ENCODE assay signal across 8 cellular contexts in the genomic region with DNA sequence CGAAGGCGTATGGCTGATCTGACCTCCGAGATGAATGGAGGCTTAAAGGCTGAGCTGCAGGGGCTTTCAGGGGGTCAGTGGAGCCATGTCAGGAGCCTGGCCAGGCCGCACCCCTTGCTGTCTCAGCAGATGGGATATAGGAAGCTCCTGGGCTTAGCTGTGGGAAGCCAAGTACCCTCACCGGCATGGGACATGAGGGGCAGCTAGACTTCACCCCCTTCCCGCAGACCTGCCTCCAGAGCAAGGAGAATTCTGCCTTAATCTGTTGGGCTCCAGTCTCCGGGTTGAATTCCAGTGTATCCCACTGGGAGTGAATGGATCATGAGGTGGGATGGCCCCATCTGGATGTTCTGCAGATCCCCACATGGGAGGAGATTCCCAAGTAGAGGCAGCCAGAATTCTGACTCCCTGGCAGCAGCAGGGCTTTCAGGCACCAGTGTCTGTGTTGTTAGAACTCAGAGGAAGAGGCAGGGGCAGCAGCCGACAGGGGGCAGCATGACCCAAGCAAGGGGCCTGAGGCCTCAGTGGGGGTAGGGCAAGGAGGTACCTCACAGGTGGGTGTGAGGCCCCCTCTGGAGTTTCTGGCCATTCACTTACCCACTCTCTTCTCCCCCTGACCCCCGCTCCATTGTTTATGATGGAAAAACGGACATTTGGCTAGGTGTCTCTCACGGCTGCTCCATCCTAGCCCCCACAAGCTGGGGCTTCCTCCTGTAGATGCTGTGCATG. TPM values are rescaled to one million over a fixed set of nuclear protein-coding genes. Genes with fewer than 3 reads are reported as not detected.
DNase-seq lines count a peak whose midpoint lies in the region; ATAC-seq, FAIRE-seq and TF ChIP-seq lines count a peak whose summit lies in the region.

No MANE protein-coding gene starts in this region.

- no peak overlapping the region for H4K91ac ChIP-seq in H1 (replicated peaks; ENCODE audit: insufficient read length, low read length)

- no peak overlapping the region for H2BK15ac ChIP-seq in H1 (ENCODE audit: low read length)

- no peak overlapping the region for H3K23ac ChIP-seq in H1 (ENCODE audit: insufficient read length)

- H3K9me3 ChIP-seq in H1 (ENCODE audit: insufficient read depth in 2 of 2, low read depth in 1 of 2, low read length in 1 of 2) (no peaks in the 10 kb centered on the region), tibial nerve (no peaks in the 10 kb centered on the region)

- TF ChIP-seq CTCF in GM10248 (IDR thresholded peaks at IDR 0.05; ENCODE audit: control extremely low read depth, extremely low read depth, low read depth, missing control alignments) (peak; percentile 82), NB4 (IDR thresholded peaks at IDR 0.05; ENCODE audit: low read depth, low read length) (peak; percentile 87), H1 (IDR thresholded peaks at IDR 0.05; ENCODE audit: control extremely low read depth in 1 of 3, insufficient read depth in 1 of 3, low read depth in 1 of 3, low read length in 3 of 3) (peak; percentile 89 to 94 (median 94)), omental fat pad (IDR thresholded peaks at IDR 0.05) (peak in 1 of 3 donors; percentile 50), tibial nerve (IDR thresholded peaks at IDR 0.05) (peak in 4 of 5 experiments; percentile 38 to 64 (median 56))
- TF ChIP-seq CTCF in activated CD8-positive, alpha-beta T cell treated with anti-CD3 and anti-CD28 coated beads for 36 hours (IDR thresholded peaks at IDR 0.05) = peak; percentile 67

- TF ChIP-seq EP300 in H1 (IDR thresholded peaks at IDR 0.05; ENCODE audit: borderline replicate concordance in 1 of 2, low read depth in 2 of 2, low read length in 2 of 2) = no peak
- TF ChIP-seq EP300 in tibial nerve (IDR thresholded peaks at IDR 0.05) = no peak

- H3K27me3 ChIP-seq in H1 (replicated peaks in 1 of 4; ENCODE audit: control insufficient read depth in 3 of 4, extremely low read depth in 1 of 4, insufficient read depth in 3 of 4, low read length in 3 of 4) (no peaks in the 10 kb centered on the region; a peak in 1 of 7 replicates), tibial nerve (no peaks in the 10 kb centered on the region)

- H3K27ac ChIP-seq in H1 (ENCODE audit: low read depth, low read length) (no peak overlapping the region), tibial nerve (no peak overlapping the region)

- H3K4me1 Mint-ChIP-seq in activated CD8-positive, alpha-beta T cell treated with anti-CD3 and anti-CD28 coated beads for 36 hours (ENCODE audit: low read depth) = peaks cover 3% of the 10 kb centered on the region

- no peak overlapping the region for H2BK12ac ChIP-seq in H1 (ENCODE audit: low read depth, low read length)

- H3K9me3 Mint-ChIP-seq in activated CD8-positive, alpha-beta T cell treated with anti-CD3 and anti-CD28 coated beads for 36 hours = no peaks in the 10 kb centered on the region

- H2AFZ ChIP-seq in H1 (ENCODE audit: low read length) = no peak overlapping the region

- POLR2A ChIA-PET in GM10248 (lab: Yijun Ruan, JAX) = interaction anchor here (1.2 to 2.0 kb wide), 2 partner anchors 148 to 161 kb away, joined by 3 to 6 read pairs; partner anchors contain the start of gene MAT2A
- POLR2A ChIA-PET in activated CD8-positive, alpha-beta T cell treated with anti-CD3 and anti-CD28 coated beads for 36 hours (lab: Charles Lee) = interaction anchor here (0.9 to 1.9 kb wide), 4 partner anchors 147 to 161 kb away, joined by 3 to 6 read pairs (median 4); partner anchors contain the start of gene MAT2A
- POLR2A ChIA-PET in H1 (lab: Charles Lee; ENCODE audit: partially characterized antibody) = interaction anchor here (0.6 to 25.0 kb wide), 6 partner anchors 9 to 154 kb away, joined by 3 to 396 read pairs (median 4); partner anchors contain the start of gene MAT2A

- no peak overlapping the region for H3K4me3 Mint-ChIP-seq in activated CD8-positive, alpha-beta T cell treated with anti-CD3 and anti-CD28 coated beads for 36 hours

- no peak overlapping the region for H4K8ac ChIP-seq in H1 (ENCODE audit: extremely low read depth, insufficient read depth, low read length)

- no peak overlapping the region for H3K18ac ChIP-seq in H1 (ENCODE audit: extremely low read depth, low read length)

- no peak overlapping the region for H4K5ac ChIP-seq in H1 (ENCODE audit: insufficient read length, low read depth, low read length)

- no peak overlapping the region for H3K14ac ChIP-seq in H1 (ENCODE audit: insufficient read length)

- no peaks in the 10 kb centered on the region for H4K20me1 ChIP-seq in H1 (replicated peaks in 1 of 2; ENCODE audit: control insufficient read depth in 1 of 2, insufficient read depth in 2 of 2, low read length in 2 of 2)

- no peak overlapping the region for H3K4me2 ChIP-seq in H1 (ENCODE audit: insufficient read depth in 1 of 2, low read depth in 2 of 2, low read length in 2 of 2)

- peaks cover 0 to 6% (median 3%) of the 10 kb centered on the region in 4 experiments; a peak in 4 of 7 replicates for H3K4me1 ChIP-seq in H1 (replicated peaks in 1 of 4; ENCODE audit: control insufficient read depth in 3 of 4, insufficient read depth in 4 of 4, low read length in 3 of 4)
- H3K4me1 ChIP-seq in tibial nerve = peaks cover 0 to 10% (median 2%) of the 10 kb centered on the region in 4 donors

- intact Hi-C loops in activated CD8-positive, alpha-beta T cell treated with anti-CD3 and anti-CD28 coated beads for 36 hours (cut with micrococcal nuclease) = loop anchor here (1.0 kb wide), 1 partner anchor 161 kb away; no protein-coding TSS in a partner anchor

- DNase-seq in GM10248 (ENCODE audit: extremely low spot score) (peak; percentile 72), NB4 (ENCODE audit: low read depth) (peak; percentile 73), H1 (ENCODE audit: low read depth in 1 of 2, low spot score in 2 of 2) (peak; percentile 36 to 97), omental fat pad (ENCODE audit: low spot score) (peak; percentile 58), tibial nerve (ENCODE audit: low spot score in 2 of 2) (peak in 1 of 2 donors; percentile 60), DMS79 treated with DMSO at 0.1 percent for 48 hours (lab: John Stamatoyannopoulos, UW) (no peak)
- peak; percentile 85 for DNase-seq in activated CD8-positive, alpha-beta T cell treated with anti-CD3 and anti-CD28 coated beads for 36 hours

- no peaks in the 10 kb centered on the region for H3K23me2 ChIP-seq in H1 (ENCODE audit: low read depth, low read length)

- no peak overlapping the region for H2BK120ac ChIP-seq in H1 (replicated peaks; ENCODE audit: low read depth, low read length)

- H3K4ac ChIP-seq in H1 (replicated peaks; ENCODE audit: insufficient read length, low read depth, low read length) = no peak overlapping the region

- H3K4me3 ChIP-seq in NB4 (ENCODE audit: low read depth, low read length) (no peak overlapping the region), H1 (ENCODE audit: extremely low read depth in 1 of 4, insufficient read depth in 2 of 4, low read depth in 3 of 4, low read length in 4 of 4) (no peak overlapping the region), tibial nerve (no peak overlapping the region)

- H3K9ac ChIP-seq in H1 (replicated peaks in 1 of 4; ENCODE audit: extremely low read depth in 1 of 4, low read depth in 3 of 4, low read length in 3 of 4) = no peak overlapping the region

- H3K27ac Mint-ChIP-seq in activated CD8-positive, alpha-beta T cell treated with anti-CD3 and anti-CD28 coated beads for 36 hours = no peak overlapping the region

- no peaks in the 10 kb centered on the region for H3K36me3 ChIP-seq in H1 (ENCODE audit: control insufficient read depth in 2 of 4, insufficient read depth in 4 of 4, low read length in 3 of 4)
- H3K36me3 ChIP-seq in tibial nerve = peaks cover 0 to 61% (median 4%) of the 10 kb centered on the region in 3 donors

- CTCF ChIA-PET in GM10248 (lab: Yijun Ruan, JAX) (interaction anchor here (0.6 to 8.7 kb wide), 13 partner anchors 8 to 165 kb away, joined by 3 to 85 read pairs (median 4); partner anchors contain the start of genes MAT2A and SH2D6), H1 (lab: Charles Lee; ENCODE audit: partially characterized antibody) (interaction anchor here (0.5 to 8.6 kb wide), 36 partner anchors 8 to 184 kb away, joined by 3 to 102 read pairs (median 4); partner anchors contain the start of genes ELMOD3, GGCX, MAT2A and RETSAT)
- CTCF ChIA-PET in activated CD8-positive, alpha-beta T cell treated with anti-CD3 and anti-CD28 coated beads for 36 hours (lab: Charles Lee) = interaction anchor here (0.6 to 8.7 kb wide), 23 partner anchors 8 to 169 kb away, joined by 3 to 108 read pairs (median 3); partner anchors contain the start of genes ELMOD3, GGCX, RETSAT and SH2D6

- no peak overlapping the region for H2BK20ac ChIP-seq in H1 (ENCODE audit: low read length)

- H3K56ac ChIP-seq in H1 (replicated peaks; ENCODE audit: insufficient read length, low read depth, low read length) = no peak overlapping the region

- H3K79me1 ChIP-seq in H1 (ENCODE audit: low read depth, low read length) = no peaks in the 10 kb centered on the region

- ATAC-seq in activated CD8-positive, alpha-beta T cell treated with anti-CD3 and anti-CD28 coated beads for 36 hours = peak; percentile 88
- ATAC-seq in omental fat pad (ENCODE audit: low FRiP score) = peak; percentile 57
- no peak for ATAC-seq in GM21786 (IDR thresholded peaks at IDR 0.05; ENCODE audit: unreplicated experiment)

- H3K27me3 Mint-ChIP-seq in activated CD8-positive, alpha-beta T cell treated with anti-CD3 and anti-CD28 coated beads for 36 hours = no peaks in the 10 kb centered on the region

- TF ChIP-seq RAD21 in H1 (IDR thresholded peaks at IDR 0.05 in 1 of 2, conservative IDR thresholded peaks at IDR 0.05 in 1 of 2; ENCODE audit: low read depth in 2 of 2, low read length in 2 of 2) = peak; percentile 95 to 97

- H2AK5ac ChIP-seq in H1 (ENCODE audit: low read depth, low read length) = no peak overlapping the region

- TF ChIP-seq POLR2A in NB4 (IDR thresholded peaks at IDR 0.05; ENCODE audit: extremely low read depth, insufficient read length) = no peak
- no peak for TF ChIP-seq POLR2A in H1 (IDR thresholded peaks at IDR 0.05; ENCODE audit: control extremely low read depth in 1 of 2, low read depth in 2 of 2, low read length in 2 of 2)
- no peak for TF ChIP-seq POLR2A in tibial nerve (IDR thresholded peaks at IDR 0.05)

- no peaks in the 10 kb centered on the region for H3K79me2 ChIP-seq in H1 (ENCODE audit: control insufficient read depth in 1 of 2, insufficient read depth in 2 of 2, low read length in 2 of 2)

- no peak for FAIRE-seq in H1 (lab: Jason Lieb, UNC)

- no peaks in the 10 kb centered on the region for H3K36me3 Mint-ChIP-seq in activated CD8-positive, alpha-beta T cell treated with anti-CD3 and anti-CD28 coated beads for 36 hours (ENCODE audit: low read depth)

- 77% methylated on average over 11 of the region's 11 CpGs; no CpG with 5 or more reads in 1 of the 2 experiments for WGBS in H1 (ENCODE audit: extremely low coverage in 1 of 2, insufficient coverage in 1 of 2, insufficient read length in 1 of 2, insufficient replicate concordance in 2 of 2, low coverage in 1 of 2, low lambda C conversion rate in 2 of 2, missing lambda C conversion rate in 1 of 2), 2 experiments
- 78 to 80% methylated on average over 9 to 10 of the region's 11 CpGs for WGBS in tibial nerve, 2 donors

- no peak overlapping the region for H2BK5ac ChIP-seq in H1 (ENCODE audit: low read depth, low read length)

RNA-seq across cellular contexts. Expression of gene CAPG, which starts 19.1 kb away (rescaled TPM):
- total RNA-seq in activated CD8-positive, alpha-beta T cell treated with anti-CD3 and anti-CD28 coated beads for 36 hours = 10 to 100 TPM; 18.7 to 19.3 TPM
- total RNA-seq in H1 (2021; fragmentation: NEBNext Ultra II Directional; extraction: Animal tissue kit (Norgen Biotek cat#: 25700)) = 78.6 and 80.5 TPM in 2 replicates
- 89.0 and 114 TPM in 2 replicates for polyA plus RNA-seq in H1 (2011; rRNA removed)
- 123 TPM for polyA plus RNA-seq in H1 (2011; cell fraction: cytosol; rRNA removed)
- polyA plus RNA-seq in H1 (2011; cell fraction: nucleus; rRNA removed) = 114 TPM
- polyA plus RNA-seq in H1 (2012, experiment 1 of 2) = 83.9 to 123 TPM (median 109 TPM) in 4 replicates
- polyA plus RNA-seq in H1 (2012, experiment 2 of 2) = 62.0 TPM
- polyA plus RNA-seq in H1 (2013, experiment 1 of 2) = 119 TPM
- 114 TPM for polyA plus RNA-seq in H1 (2013, experiment 2 of 2)
- 37.3 and 60.0 TPM in 2 replicates for polyA minus RNA-seq in H1 (2011; rRNA and poly(A)+ RNA removed)
- 34.6 TPM for polyA minus RNA-seq in H1 (2011; cell fraction: cytosol; rRNA and poly(A)+ RNA removed)
- polyA minus RNA-seq in H1 (2011; cell fraction: nucleus; rRNA and poly(A)+ RNA removed) = 30.6 TPM
- total RNA-seq in omental fat pad (100 to 1,000 TPM in 2 of 4 donors, 10 to 100 TPM in 2; 32.3 to 190 (median 99.5) TPM), tibial nerve (10 to 100 TPM; 58.8 to 67.8 (median 67.7) TPM)

RNA-seq across cellular contexts. Expression of gene SH2D6, which starts 27.4 kb away (rescaled TPM):
- under 1 TPM; 0.77 to 0.96 TPM for total RNA-seq in activated CD8-positive, alpha-beta T cell treated with anti-CD3 and anti-CD28 coated beads for 36 hours
- total RNA-seq in H1 (2021; fragmentation: NEBNext Ultra II Directional; extraction: Animal tissue kit (Norgen Biotek cat#: 25700)) = 1.3 TPM in 1 of 2 replicates, not detected in the other
- polyA plus RNA-seq in H1 (2011; rRNA removed) = 0.17 and 0.42 TPM in 2 replicates
- polyA plus RNA-seq in H1 (2011; cell fraction: cytosol; rRNA removed) = 0.28 TPM
- 1.4 TPM for polyA plus RNA-seq in H1 (2011; cell fraction: nucleus; rRNA removed)
- polyA plus RNA-seq in H1 (2012, experiment 1 of 2) = 0.50 to 1.1 TPM (median 0.70 TPM) in 4 replicates
- not detected for polyA plus RNA-seq in H1 (2012, experiment 2 of 2)
- polyA plus RNA-seq in H1 (2013, experiment 1 of 2) = 0.16 TPM
- 0.28 TPM for polyA plus RNA-seq in H1 (2013, experiment 2 of 2)
- 0.47 TPM in 1 of 2 replicates, not detected in the other for polyA minus RNA-seq in H1 (2011; rRNA and poly(A)+ RNA removed)
- not detected for polyA minus RNA-seq in H1 (2011; cell fraction: cytosol; rRNA and poly(A)+ RNA removed)
- 0.90 TPM for polyA minus RNA-seq in H1 (2011; cell fraction: nucleus; rRNA and poly(A)+ RNA removed)
- total RNA-seq in omental fat pad = not detected
- total RNA-seq in tibial nerve = 1 to 10 TPM in 1 of 4 donors, not detected in 3; 1.1 TPM

RNA-seq across cellular contexts. Expression of gene ELMOD3, which starts 36.5 kb away (rescaled TPM):
- 10 to 100 TPM; 11.8 to 13.0 TPM for total RNA-seq in activated CD8-positive, alpha-beta T cell treated with anti-CD3 and anti-CD28 coated beads for 36 hours
- total RNA-seq in H1 (2021; fragmentation: NEBNext Ultra II Directional; extraction: Animal tissue kit (Norgen Biotek cat#: 25700)) = 6.9 and 10.2 TPM in 2 replicates
- polyA plus RNA-seq in H1 (2011; rRNA removed) = 8.5 and 9.3 TPM in 2 replicates
- 12.4 TPM for polyA plus RNA-seq in H1 (2011; cell fraction: cytosol; rRNA removed)
- 29.5 TPM for polyA plus RNA-seq in H1 (2011; cell fraction: nucleus; rRNA removed)
- 7.9 to 10.0 TPM (median 8.7 TPM) in 4 replicates for polyA plus RNA-seq in H1 (2012, experiment 1 of 2)
- polyA plus RNA-seq in H1 (2012, experiment 2 of 2) = 6.2 TPM
- polyA plus RNA-seq in H1 (2013, experiment 1 of 2) = 6.1 TPM
- polyA plus RNA-seq in H1 (2013, experiment 2 of 2) = 5.4 TPM
- polyA minus RNA-seq in H1 (2011; rRNA and poly(A)+ RNA removed) = 17.1 and 19.0 TPM in 2 replicates
- 3.7 TPM for polyA minus RNA-seq in H1 (2011; cell fraction: cytosol; rRNA and poly(A)+ RNA removed)
- polyA minus RNA-seq in H1 (2011; cell fraction: nucleus; rRNA and poly(A)+ RNA removed) = 12.8 TPM
- total RNA-seq in omental fat pad (10 to 100 TPM; 42.2 to 83.8 (median 67.9) TPM), tibial nerve (10 to 100 TPM; 21.2 to 39.0 (median 35.4) TPM)

RNA-seq across cellular contexts. Expression of gene RETSAT, which starts 36.8 kb away (rescaled TPM):
- total RNA-seq in activated CD8-positive, alpha-beta T cell treated with anti-CD3 and anti-CD28 coated beads for 36 hours = 10 to 100 TPM; 21.3 to 22.9 TPM
- total RNA-seq in H1 (2021; fragmentation: NEBNext Ultra II Directional; extraction: Animal tissue kit (Norgen Biotek cat#: 25700)) = 13.6 and 15.8 TPM in 2 replicates
- polyA plus RNA-seq in H1 (2011; rRNA removed) = 16.7 and 20.7 TPM in 2 replicates
- 16.8 TPM for polyA plus RNA-seq in H1 (2011; cell fraction: cytosol; rRNA removed)
- 39.0 TPM for polyA plus RNA-seq in H1 (2011; cell fraction: nucleus; rRNA removed)
- polyA plus RNA-seq in H1 (2012, experiment 1 of 2) = 17.4 to 21.6 TPM (median 19.9 TPM) in 4 replicates
- 9.2 TPM for polyA plus RNA-seq in H1 (2012, experiment 2 of 2)
- 22.1 TPM for polyA plus RNA-seq in H1 (2013, experiment 1 of 2)
- 21.2 TPM for polyA plus RNA-seq in H1 (2013, experiment 2 of 2)
- 28.0 and 29.1 TPM in 2 replicates for polyA minus RNA-seq in H1 (2011; rRNA and poly(A)+ RNA removed)
- 23.9 TPM for polyA minus RNA-seq in H1 (2011; cell fraction: cytosol; rRNA and poly(A)+ RNA removed)
- polyA minus RNA-seq in H1 (2011; cell fraction: nucleus; rRNA and poly(A)+ RNA removed) = 15.0 TPM
- total RNA-seq in omental fat pad (100 to 1,000 TPM; 153 to 436 (median 303) TPM), tibial nerve (100 to 1,000 TPM in 2 of 4 donors, 10 to 100 TPM in 2; 74.7 to 113 (median 97.5) TPM)
